In genomic region chr5:81165493-81166119, GRCh38 we compare ENCODE assay signal across 8 cellular contexts.
A peak's percentile ranks its signal among the peaks of the same experiment; 100 is the strongest.
DNase-seq lines count a peak whose midpoint lies in the region; ATAC-seq and TF ChIP-seq lines count a peak whose summit lies in the region.

No MANE protein-coding gene starts in this region.

- no peak overlapping the region for H3K4me3 ChIP-seq in CD8-positive, alpha-beta memory T cell (ENCODE audit: low read length)

- peak; percentile 69 for ATAC-seq in GM19395 (IDR thresholded peaks at IDR 0.05; ENCODE audit: unreplicated experiment)
- ATAC-seq in GM21723 (IDR thresholded peaks at IDR 0.05; ENCODE audit: unreplicated experiment) = no peak

- no peaks in the 10 kb centered on the region for H3K4me1 ChIP-seq in CD8-positive, alpha-beta memory T cell (ENCODE audit: insufficient read depth, low read length)

- no peaks in the 10 kb centered on the region for H3K27me3 ChIP-seq in CD8-positive, alpha-beta memory T cell (ENCODE audit: insufficient read depth, low read length, poor library complexity, severe bottlenecking)

- peak; percentile 20 to 66 (median 23) for DNase-seq in CD8-positive, alpha-beta memory T cell
- DNase-seq in HuH-7.5 (ENCODE audit: low spot score) (peak; percentile 58), SHP77 (lab: John Stamatoyannopoulos, UW) (peak; percentile 52 to 85), globus pallidus (ENCODE audit: low spot score) (peak; percentile 72), progenitor cell of endocrine pancreas (ENCODE audit: low spot score, unreplicated experiment) (peak; percentile 43)
- DNase-seq in activated gamma-delta T cell treated with anti-CD3 and anti-CD28 coated beads, Interleukin-2, amount 50 U/mL, for 16 hours (ENCODE audit: low read depth) = peak; percentile 19

- H3K36me3 ChIP-seq in CD8-positive, alpha-beta memory T cell (ENCODE audit: insufficient read depth, low read length) = no peaks in the 10 kb centered on the region

- CTCF ChIA-PET in CD8-positive, alpha-beta memory T cell (lab: Charles Lee) = interaction anchor here (0.6 kb wide), 1 partner anchor 197 kb away, joined by 3 read pairs; no protein-coding TSS in a partner anchor

- H3K36me3 Mint-ChIP-seq in CD8-positive, alpha-beta memory T cell = peaks cover 4 to 35% (median 13%) of the 10 kb centered on the region in 3 donors
- H3K36me3 Mint-ChIP-seq in progenitor cell of endocrine pancreas (ENCODE audit: insufficient read depth) = no peaks in the 10 kb centered on the region

- H3K4me1 Mint-ChIP-seq in CD8-positive, alpha-beta memory T cell = peaks cover 0 to 6% (median 0%) of the 10 kb centered on the region in 3 donors
- H3K4me1 Mint-ChIP-seq in progenitor cell of endocrine pancreas (ENCODE audit: low read depth) = no peaks in the 10 kb centered on the region

- H3K9me3 ChIP-seq in CD8-positive, alpha-beta memory T cell (ENCODE audit: low read length) = no peaks in the 10 kb centered on the region

- H3K4me3 Mint-ChIP-seq in CD8-positive, alpha-beta memory T cell = no peak overlapping the region
- no peak overlapping the region for H3K4me3 Mint-ChIP-seq in progenitor cell of endocrine pancreas (ENCODE audit: low read depth)

- POLR2A ChIA-PET in CD8-positive, alpha-beta memory T cell (lab: Charles Lee) = no interaction called here

- peaks cover 0 to 3% of the 10 kb centered on the region in 2 donors for H3K27me3 Mint-ChIP-seq in CD8-positive, alpha-beta memory T cell
- H3K27me3 Mint-ChIP-seq in progenitor cell of endocrine pancreas = peaks cover 3% of the 10 kb centered on the region

- peak overlapping the region in 2 of 8 donors; percentile 24 to 61 for H3K27ac Mint-ChIP-seq in CD8-positive, alpha-beta memory T cell
- H3K27ac Mint-ChIP-seq in progenitor cell of endocrine pancreas = no peak overlapping the region

- TF ChIP-seq CTCF in progenitor cell of endocrine pancreas (IDR thresholded peaks at IDR 0.05; ENCODE audit: unreplicated experiment) = peak; percentile 75

- no peaks in the 10 kb centered on the region for H3K9me3 Mint-ChIP-seq in CD8-positive, alpha-beta memory T cell
- H3K9me3 Mint-ChIP-seq in progenitor cell of endocrine pancreas (ENCODE audit: low read depth) = no peaks in the 10 kb centered on the region

- no peak overlapping the region for H3K27ac ChIP-seq in CD8-positive, alpha-beta memory T cell (ENCODE audit: low read depth, low read length)

Comparison
In these comparisons a context has a peak if more than half of its experiments do, and no peak if none do; other contexts are left out.
1. DNase-seq: peak in every context shown above with its lines; median percentile 72 in globus pallidus; 68 in SHP77; 58 in HuH-7.5; 43 in progenitor cell of endocrine pancreas; 23 in CD8-positive, alpha-beta memory T cell; 19 in activated gamma-delta T cell treated with anti-CD3 and anti-CD28 coated beads, Interleukin-2, amount 50 U/mL, for 16 hours.